Comparison of ENCODE assay signal across 18 cellular contexts in the genomic region with DNA sequence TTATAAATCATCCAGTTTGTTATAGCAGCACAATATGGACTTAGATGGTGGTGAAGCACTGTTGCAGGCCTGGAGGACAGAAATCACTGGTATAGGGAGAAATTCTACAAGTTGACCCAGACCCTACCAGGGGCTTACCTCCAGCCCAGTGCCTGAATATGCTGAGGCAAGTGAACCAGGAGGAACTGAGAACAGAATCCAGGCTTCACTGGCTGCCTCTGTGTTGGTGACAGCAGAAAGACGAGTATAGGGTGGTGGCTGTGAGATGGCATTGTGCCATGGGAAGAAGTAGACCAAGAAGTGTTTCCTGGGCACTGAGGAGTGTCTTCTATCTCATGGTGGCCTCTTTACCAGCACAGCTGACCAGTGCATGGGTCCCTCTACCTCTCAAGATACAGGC. TPM values are rescaled to one million over a fixed set of nuclear protein-coding genes. Genes with fewer than 3 reads are reported as not detected.
A peak's percentile ranks its signal among the peaks of the same experiment; 100 is the strongest.
DNase-seq lines count a peak whose midpoint lies in the region; TF ChIP-seq lines count a peak whose summit lies in the region.
"Had no signal": no experiment of that assay in that cellular context is flagged by ENCODE, and none has a peak within 500 bp of the region (broad histone marks: within the 10 kb centered on the region; RNA-seq: fewer than 3 reads in every experiment).

No MANE protein-coding gene starts in this region.

- peaks cover 0 to 7% of the 10 kb centered on the region in 2 experiments for H3K4me1 ChIP-seq in trophoblast cell (ENCODE audit: control insufficient read depth in 1 of 2, insufficient read depth in 2 of 2, low read length in 2 of 2)
- H3K4me1 ChIP-seq: BE2C had no signal

- H4K91ac ChIP-seq in trophoblast cell (ENCODE audit: low read depth, low read length): no peak overlapping the region

- H3K4me2 ChIP-seq in trophoblast cell (ENCODE audit: low read length): no peak overlapping the region

- H4K8ac ChIP-seq in trophoblast cell (ENCODE audit: low read depth, low read length): no peak overlapping the region

- H3K27ac ChIP-seq in trophoblast cell (ENCODE audit: low read depth, low read length): no peak overlapping the region

- DNase-seq in GM12865 (ENCODE audit: low read depth) (peak; percentile 14), RPMI8226 (peak; percentile 38), trophoblast cell (no peak), erythroblast (lab: John Stamatoyannopoulos, UW) (no peak), GM03348 (ENCODE audit: low spot score) (no peak), NCI-H146 (lab: John Stamatoyannopoulos, UW) (no peak)
- DNase-seq: BE2C; CD4-positive, CD25-positive, alpha-beta regulatory T cell; CD8-positive, alpha-beta memory T cell; COR-L47; DMS 273 treated with DMSO at 0.1 percent for 48 hours; DMS53; DND-41; EL; H9 had no signal

- no peak for TF ChIP-seq POLR2A in erythroblast (IDR thresholded peaks at IDR 0.05; ENCODE audit: low read length)

- no peak overlapping the region for H2BK5ac ChIP-seq in trophoblast cell (ENCODE audit: low read depth, low read length, poor library complexity)

- no peak overlapping the region for H2BK120ac ChIP-seq in trophoblast cell (ENCODE audit: insufficient read depth, low read length, poor library complexity)

- H3K4ac ChIP-seq in trophoblast cell (ENCODE audit: low read depth, low read length): no peak overlapping the region

- no peaks in the 10 kb centered on the region for H3K27me3 ChIP-seq in trophoblast cell (ENCODE audit: insufficient read depth, low read length)

- H4K12ac ChIP-seq in trophoblast cell (ENCODE audit: low read depth, low read length): no peak overlapping the region

- WGBS in trophoblast cell (ENCODE audit: extremely low coverage, insufficient coverage, insufficient read length): no CpG with 5 or more reads among the region's 1 CpG

- H2AK5ac ChIP-seq in trophoblast cell (ENCODE audit: low read length): no peak overlapping the region

- no peak overlapping the region for H2BK12ac ChIP-seq in trophoblast cell (ENCODE audit: low read length)

- no peak overlapping the region for H3K14ac ChIP-seq in trophoblast cell (ENCODE audit: low read length)

- H3K4me3 ChIP-seq in GM12865 (ENCODE audit: low read depth, low read length) (no peak overlapping the region), trophoblast cell (ENCODE audit: low read depth, low read length) (peak overlapping the region; percentile 28)

- no peak overlapping the region for H2AFZ ChIP-seq in trophoblast cell (ENCODE audit: insufficient read depth, low read length, poor library complexity)

- no peaks in the 10 kb centered on the region for H3K79me1 ChIP-seq in trophoblast cell (ENCODE audit: low read length)

- H3K18ac ChIP-seq in trophoblast cell (ENCODE audit: low read length): no peak overlapping the region

- no peaks in the 10 kb centered on the region for H3K79me2 ChIP-seq in trophoblast cell (ENCODE audit: control insufficient read depth, insufficient read depth, low read length, poor library complexity)

- H3K36me3 ChIP-seq in trophoblast cell (ENCODE audit: control insufficient read depth in 1 of 2, insufficient read depth in 2 of 2, low read length in 2 of 2): no peaks in the 10 kb centered on the region
- H3K36me3 ChIP-seq: BE2C had no signal

- H3K9ac ChIP-seq in trophoblast cell (ENCODE audit: low read length): no peak overlapping the region

- no peak overlapping the region for H3K23ac ChIP-seq in trophoblast cell (ENCODE audit: low read length)

- TF ChIP-seq CTCF in GM12865 (IDR thresholded peaks at IDR 0.05; ENCODE audit: insufficient read depth, low read depth, low read length, missing control alignments): no peak

- no peaks in the 10 kb centered on the region for H3K9me3 ChIP-seq in trophoblast cell (ENCODE audit: insufficient read depth, low read depth, low read length)
- H3K9me3 ChIP-seq: BE2C had no signal

RNA-seq across cellular contexts. Expression of a gene that starts 15.9 kb away (rescaled TPM):
- polyA plus RNA-seq in trophoblast cell (2013): 12.8 and 13.5 TPM in 2 replicates

RNA-seq across cellular contexts. Expression of a gene that starts 23.2 kb away (rescaled TPM):
- polyA plus RNA-seq in trophoblast cell (2013): 0.85 and 0.93 TPM in 2 replicates

RNA-seq across cellular contexts. Expression of a gene that starts 40.9 kb away (rescaled TPM):
- polyA plus RNA-seq in trophoblast cell (2013): 4.4 and 5.0 TPM in 2 replicates
- polyA plus RNA-seq: CD4-positive, CD25-positive, alpha-beta regulatory T cell; CD8-positive, alpha-beta memory T cell; HepG2; IgD-negative memory B cell had no signal

RNA-seq across cellular contexts. Expression of a gene that starts 46.4 kb away (rescaled TPM):
- 10.9 and 11.7 TPM in 2 replicates for polyA plus RNA-seq in trophoblast cell (2013)
- polyA plus RNA-seq: CD4-positive, CD25-positive, alpha-beta regulatory T cell; CD8-positive, alpha-beta memory T cell; H1; HepG2; IgD-negative memory B cell had no signal

RNA-seq across cellular contexts. Expression of a gene that starts 57.1 kb away (rescaled TPM):
- 0.33 and 0.40 TPM in 2 replicates for polyA plus RNA-seq in trophoblast cell (2013)

Comparison
In these comparisons a context has a peak if more than half of its experiments do, and no peak if none do; other contexts are left out.
1. DNase-seq: peak in GM12865 (single experiment) and RPMI8226 (single experiment); none in trophoblast cell (0 of 2), erythroblast (0 of 2), GM03348 (single experiment) and NCI-H146 (single experiment).